Comparison of ENCODE assay signal across 21 cellular contexts in genomic region chrX:18998653-18999052, GRCh38.
"Had no signal": no experiment of that assay in that cellular context is flagged by ENCODE, and none has a peak within 500 bp of the region (broad histone marks: within the 10 kb centered on the region; RNA-seq: fewer than 3 reads in every experiment).

No MANE protein-coding gene starts in this region.

- H3K27me3 ChIP-seq: MG63, SJCRH30 had no signal

- H3K4me3 ChIP-seq: MG63, SJCRH30 had no signal

- ATAC-seq: Panc1 had no signal

- FAIRE-seq: HTR-8/SVneo had no signal

- DNase-seq: Karpas-422, KG1, MG63, NCI-H1092, NCI-H1105 treated with DMSO at 0.1 percent for 48 hours, NCI-H1417 treated with DMSO at 0.1 percent for 48 hours, NCI-H146, NCI-H1694 treated with DMSO at 0.1 percent for 48 hours, NCI-H1930, NCI-H2081, NCI-H2107, NCI-H2227 treated with DMSO at 0.1 percent for 48 hours, NCI-H524, NCI-H526 treated with DMSO at 0.1 percent for 48 hours, NCI-H748 treated with DMSO at 0.1 percent for 48 hours, SHP77 treated with DMSO at 0.1 percent for 48 hours, SJCRH30 had no signal

- H3K27ac ChIP-seq: HL-60, RWPE1, SJCRH30 had no signal

- H3K36me3 ChIP-seq: MG63, SJCRH30 had no signal

- H3K9me3 ChIP-seq: MG63, SJCRH30 had no signal
